In genomic region chr15:58203537-58203936, GRCh38 we compare ENCODE assay signal across 18 cellular contexts.
A peak's percentile ranks its signal among the peaks of the same experiment; 100 is the strongest.
DNase-seq lines count a peak whose midpoint lies in the region; ATAC-seq, FAIRE-seq and TF ChIP-seq lines count a peak whose summit lies in the region.
"Had no signal": no experiment of that assay in that cellular context is flagged by ENCODE, and none has a peak within 500 bp of the region (broad histone marks: within the 10 kb centered on the region; RNA-seq: fewer than 3 reads in every experiment).

No MANE protein-coding gene starts in this region.

- H3K36me3 ChIP-seq in A673 (ENCODE audit: insufficient read depth, low read length, poor library complexity, severe bottlenecking), result no peaks in the 10 kb centered on the region
- H3K36me3 ChIP-seq in astrocyte (ENCODE audit: insufficient read depth, low read length), result no peaks in the 10 kb centered on the region
- no peaks in the 10 kb centered on the region for H3K36me3 ChIP-seq in hepatocyte (replicated peaks; ENCODE audit: insufficient read depth, low read depth)
- H3K36me3 ChIP-seq in ascending aorta, result no peaks in the 10 kb centered on the region
- H3K36me3 ChIP-seq: BLaER1 treated with 17β-estradiol and CSF1 and Interleukin-3, amounts not matched to agents 10 nM and 100 nM had no signal

- no peaks in the 10 kb centered on the region for H3K9me2 ChIP-seq in hepatocyte (replicated peaks; ENCODE audit: insufficient read depth)

- H3K9me3 Mint-ChIP-seq in HFFc6 (no peaks in the 10 kb centered on the region), astrocyte (ENCODE audit: unreplicated experiment) (no peaks in the 10 kb centered on the region)
- H3K9me3 Mint-ChIP-seq: immature natural killer cell, type B pancreatic cell had no signal

- FAIRE-seq in astrocyte (lab: Jason Lieb, UNC), result peak; percentile 13

- POLR2A ChIA-PET in A673 (lab: Charles Lee; ENCODE audit: low non-redundant PET), result interaction anchor here (0.7 kb wide), 1 partner anchor 1209 kb away, joined by 4 read pairs; no protein-coding TSS in a partner anchor

- H3K4me2 ChIP-seq in astrocyte (ENCODE audit: low read length) (peak overlapping the region; percentile 9), hepatocyte (peak overlapping the region; percentile 16)

- ATAC-seq in GM18519 (IDR thresholded peaks at IDR 0.05; ENCODE audit: low FRiP score, unreplicated experiment) (no peak), HG03571 (IDR thresholded peaks at IDR 0.05; ENCODE audit: unreplicated experiment) (no peak)
- ATAC-seq: naive thymus-derived CD4-positive, alpha-beta T cell had no signal

- H3K79me2 ChIP-seq in astrocyte (ENCODE audit: insufficient read depth, low read length) (no peaks in the 10 kb centered on the region), hepatocyte (no peaks in the 10 kb centered on the region)

- no peak overlapping the region for H2AFZ ChIP-seq in astrocyte (ENCODE audit: low read depth, low read length)
- no peak overlapping the region for H2AFZ ChIP-seq in hepatocyte

- 36% methylated on average over 4 of the region's 4 CpGs for whole genome bisulfite sequencing in hepatocyte (ENCODE audit: low lambda C conversion rate, missing lambda C conversion rate)

- no peaks in the 10 kb centered on the region for H3K36me3 Mint-ChIP-seq in HFFc6 (ENCODE audit: low read depth)
- H3K36me3 Mint-ChIP-seq in astrocyte (ENCODE audit: low read depth, unreplicated experiment), result no peaks in the 10 kb centered on the region
- H3K36me3 Mint-ChIP-seq: immature natural killer cell, type B pancreatic cell had no signal

- CTCF ChIA-PET in A673 (lab: Charles Lee), result no interaction called here

- no TSS peak for BruUV-seq in A673 (replicated peaks; lab: Mats Ljungman, UMichigan)

- H3K4me1 Mint-ChIP-seq in HFFc6 (ENCODE audit: low read depth), result peaks cover 53% of the 10 kb centered on the region
- no peaks in the 10 kb centered on the region for H3K4me1 Mint-ChIP-seq in astrocyte (ENCODE audit: low read depth, unreplicated experiment)
- H3K4me1 Mint-ChIP-seq: naive thymus-derived CD4-positive, alpha-beta T cell had no signal

- H3K27me3 ChIP-seq in A673 (replicated peaks; ENCODE audit: insufficient read depth, low read depth, low read length, poor library complexity) (no peaks in the 10 kb centered on the region), astrocyte (ENCODE audit: insufficient read depth, low read length) (no peaks in the 10 kb centered on the region), hepatocyte (no peaks in the 10 kb centered on the region), ascending aorta (no peaks in the 10 kb centered on the region)
- H3K27me3 ChIP-seq: BLaER1 treated with 17β-estradiol and CSF1 and Interleukin-3, amounts not matched to agents 10 nM and 100 nM had no signal

- H3K4me3 ChIP-seq in A673 (ENCODE audit: low read depth, low read length, poor library complexity, severe bottlenecking) (no peak overlapping the region), astrocyte (ENCODE audit: insufficient read depth, low read depth, low read length) (no peak overlapping the region), hepatocyte (no peak overlapping the region), ascending aorta (no peak overlapping the region)
- H3K4me3 ChIP-seq: BLaER1 treated with 17β-estradiol and CSF1 and Interleukin-3, amounts not matched to agents 10 nM and 100 nM; skin epidermis had no signal

- H3K9me3 ChIP-seq in A673 (ENCODE audit: low read depth, low read length, poor library complexity, severe bottlenecking) (no peaks in the 10 kb centered on the region), astrocyte (ENCODE audit: insufficient read depth, low read depth, low read length) (no peaks in the 10 kb centered on the region), hepatocyte (ENCODE audit: low read depth) (no peaks in the 10 kb centered on the region), ascending aorta (no peaks in the 10 kb centered on the region)
- H3K9me3 ChIP-seq: BLaER1 treated with 17β-estradiol and CSF1 and Interleukin-3, amounts not matched to agents 10 nM and 100 nM had no signal

- H3K4me1 ChIP-seq in A673 (ENCODE audit: insufficient read depth, low read length, poor library complexity, severe bottlenecking) (peaks cover 6% of the 10 kb centered on the region), astrocyte (ENCODE audit: insufficient read depth, low read length) (peaks cover 2% of the 10 kb centered on the region), hepatocyte (ENCODE audit: insufficient read depth) (no peaks in the 10 kb centered on the region), ascending aorta (no peaks in the 10 kb centered on the region)

- DNase-seq in A673 (ENCODE audit: low spot score) (peak; percentile 65), HFFc6 (peak; percentile 98), astrocyte (ENCODE audit: low read depth) (peak; percentile 94), hepatocyte (ENCODE audit: low spot score) (peak; percentile 38), ascending aorta (ENCODE audit: low spot score in 2 of 2) (no peak), ACHN (no peak)
- DNase-seq: activated T-cell treated with anti-CD3 and anti-CD28 coated beads for 4 hours; GF-D8; immature natural killer cell; naive thymus-derived CD4-positive, alpha-beta T cell; NCI-H1105 treated with DMSO at 0.1 percent for 48 hours; NCI-H524; SHP77 had no signal

- TF ChIP-seq CTCF in A673 (conservative IDR thresholded peaks at IDR 0.05; ENCODE audit: low read depth, low read length) (no peak), HFFc6 (IDR thresholded peaks at IDR 0.05) (no peak), astrocyte (IDR thresholded peaks at IDR 0.05; ENCODE audit: insufficient read depth, low read depth, low read length) (no peak), hepatocyte (IDR thresholded peaks at IDR 0.05; ENCODE audit: poor library complexity) (no peak), ascending aorta (IDR thresholded peaks at IDR 0.05) (no peak)

- H4K20me1 ChIP-seq in astrocyte (ENCODE audit: insufficient read depth, low read length) (no peaks in the 10 kb centered on the region), hepatocyte (ENCODE audit: insufficient read depth, poor library complexity, severe bottlenecking) (no peaks in the 10 kb centered on the region)
- H4K20me1 ChIP-seq: BLaER1 treated with 17β-estradiol and CSF1 and Interleukin-3, amounts not matched to agents 10 nM and 100 nM had no signal

- no peak overlapping the region for H3K9ac ChIP-seq in astrocyte (ENCODE audit: low read length)
- H3K9ac ChIP-seq: BLaER1 treated with 17β-estradiol and CSF1 and Interleukin-3, amounts not matched to agents 10 nM and 100 nM had no signal

- intact Hi-C loops in A673 (cut with micrococcal nuclease; ENCODE audit: unreplicated experiment) (no loop called here), ascending aorta (cut with DNase I) (no loop called here)

- H3K4me3 Mint-ChIP-seq in HFFc6 (peak overlapping the region; percentile 3), astrocyte (ENCODE audit: unreplicated experiment) (no peak overlapping the region)
- H3K4me3 Mint-ChIP-seq: immature natural killer cell; naive thymus-derived CD4-positive, alpha-beta T cell; type B pancreatic cell had no signal

- H3K27ac Mint-ChIP-seq in HFFc6 (peak overlapping the region; percentile 22), astrocyte (ENCODE audit: unreplicated experiment) (no peak overlapping the region)
- H3K27ac Mint-ChIP-seq: immature natural killer cell; naive thymus-derived CD4-positive, alpha-beta T cell; type B pancreatic cell had no signal

- H3K27ac ChIP-seq in A673 (ENCODE audit: low read depth, low read length, poor library complexity, severe bottlenecking) (no peak overlapping the region), astrocyte (ENCODE audit: low read depth, low read length) (no peak overlapping the region), hepatocyte (no peak overlapping the region), ascending aorta (no peak overlapping the region)
- H3K27ac ChIP-seq: BLaER1 treated with 17β-estradiol and CSF1 and Interleukin-3, amounts not matched to agents 10 nM and 100 nM had no signal

- H3K27me3 Mint-ChIP-seq in HFFc6 (ENCODE audit: insufficient read depth) (peaks cover 4% of the 10 kb centered on the region; the same call in 1 of the 2 replicates), astrocyte (ENCODE audit: low read depth, unreplicated experiment) (no peaks in the 10 kb centered on the region)
- H3K27me3 Mint-ChIP-seq: type B pancreatic cell had no signal

- in situ Hi-C loops in ACHN (cut with HindIII; ENCODE audit: low pct_ligation_motif_present, low pct_unique_long_range_greater_than_20kb, low sequenced_read_pairs), result no loop called here

Comparison
In these comparisons a context has a peak if more than half of its experiments do, and no peak if none do; other contexts are left out.
1. DNase-seq: peak in A673 (single experiment), HFFc6 (single experiment), astrocyte (single experiment) and hepatocyte (single experiment); none in ascending aorta (0 of 2) and ACHN (single experiment).